8 cellular contexts compared by ENCODE assay signal in the genomic region with DNA sequence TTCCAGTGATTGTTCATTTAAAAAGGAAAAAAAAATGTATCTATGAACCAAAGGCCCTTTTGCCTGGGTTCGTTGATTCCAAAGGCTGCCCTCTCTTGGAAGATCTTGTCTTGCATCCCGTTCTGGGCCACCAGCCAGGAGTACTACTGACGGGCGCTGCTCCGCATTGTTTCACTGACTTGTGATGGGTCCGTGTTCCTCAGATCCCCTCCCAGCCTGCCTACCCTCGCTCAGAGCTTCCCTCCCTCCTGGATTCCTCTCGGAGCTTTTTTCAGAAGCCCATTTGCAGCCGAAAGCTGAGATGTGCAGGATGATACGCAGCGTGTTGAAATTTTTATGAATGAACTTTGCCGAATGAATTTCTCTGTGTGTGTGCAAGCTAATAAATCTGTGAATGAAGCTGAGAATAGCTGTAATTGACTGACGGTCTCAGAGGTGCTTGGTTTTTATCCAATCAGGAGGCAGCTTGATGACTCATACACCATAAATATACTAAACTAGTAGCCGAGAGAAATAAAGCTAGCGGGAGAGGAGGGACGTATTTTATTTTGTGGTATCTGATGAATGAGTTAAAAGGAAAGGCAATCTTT. TPM values are rescaled to one million over a fixed set of nuclear protein-coding genes. Genes with fewer than 3 reads are reported as not detected.
A peak's percentile ranks its signal among the peaks of the same experiment; 100 is the strongest.
DNase-seq lines count a peak whose midpoint lies in the region; ATAC-seq, FAIRE-seq and TF ChIP-seq lines count a peak whose summit lies in the region.

A gene with protein sequence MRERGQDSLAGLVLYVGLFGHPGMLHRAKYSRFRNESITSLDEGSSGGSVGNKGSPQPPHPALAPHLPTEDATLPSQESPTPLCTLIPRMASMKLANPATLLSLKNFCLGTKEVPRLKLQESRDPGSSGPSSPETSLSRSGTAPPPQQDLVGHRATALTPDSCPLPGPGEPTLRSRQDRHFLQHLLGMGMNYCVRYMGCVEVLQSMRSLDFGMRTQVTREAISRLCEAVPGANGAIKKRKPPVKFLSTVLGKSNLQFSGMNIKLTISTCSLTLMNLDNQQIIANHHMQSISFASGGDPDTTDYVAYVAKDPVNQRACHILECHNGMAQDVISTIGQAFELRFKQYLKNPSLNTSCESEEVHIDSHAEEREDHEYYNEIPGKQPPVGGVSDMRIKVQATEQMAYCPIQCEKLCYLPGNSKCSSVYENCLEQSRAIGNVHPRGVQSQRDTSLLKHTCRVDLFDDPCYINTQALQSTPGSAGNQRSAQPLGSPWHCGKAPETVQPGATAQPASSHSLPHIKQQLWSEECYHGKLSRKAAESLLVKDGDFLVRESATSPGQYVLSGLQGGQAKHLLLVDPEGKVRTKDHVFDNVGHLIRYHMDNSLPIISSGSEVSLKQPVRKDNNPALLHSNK (minus strand): TSS at position 396 of the 590 bp plus-strand sequence. CDS start 904 bp downstream, outside the sequence.

- H3K27ac ChIP-seq in ascending aorta: peak within 1 kb of the TSS; percentile 57 to 71
- H3K27ac ChIP-seq in heart left ventricle: peak within 1 kb of the TSS in 6 of 12 donors; percentile 1 to 67 (median 40)

- H3K4me3 ChIP-seq in ascending aorta (peak within 1 kb of the TSS; percentile 73), heart left ventricle (peak within 1 kb of the TSS; percentile 18 to 71 (median 58))

- H3K9me3 ChIP-seq in ascending aorta: no peaks in the 10 kb centered on the region
- no peaks in the 10 kb centered on the region for H3K9me3 ChIP-seq in heart left ventricle

- H3K4me1 ChIP-seq in ascending aorta (peaks cover 4 to 20% of the 10 kb centered on the region in 2 donors), heart left ventricle (peaks cover 0 to 25% (median 9%) of the 10 kb centered on the region in 12 donors)

- DNase-seq in DMS 273 (lab: John Stamatoyannopoulos, UW; ENCODE audit: unreplicated experiment) (peak; percentile 77), H54 (ENCODE audit: insufficient read length, low spot score) (peak; percentile 25), NCI-H446 treated with DMSO at 0.1 percent for 48 hours (lab: John Stamatoyannopoulos, UW) (peak; percentile 79), ascending aorta (ENCODE audit: low spot score in 2 of 2) (peak in 1 of 2 donors; percentile 77), heart left ventricle (peak; percentile 56 to 72 (median 69)), nucleus accumbens (lab: John Stamatoyannopoulos, UW) (peak in 52 of 56 donors; percentile 13 to 86 (median 64))
- no peak for DNase-seq in activated effector memory CD4-positive, alpha-beta T cell treated with anti-CD3 and anti-CD28 coated beads, Interleukin-2, amount 50 U/mL, for 16 hours

- intact Hi-C loops in ascending aorta (cut with DNase I) (loop anchor here (5.0 kb wide), 2 partner anchors 84 to 86 kb away; partner anchors contain the start of genes EID1 and SECISBP2L), heart left ventricle (cut with DNase I) (loop anchor here in 8 of 10 donors (2.0 to 10.0 kb wide), 4 partner anchors 85 to 101 kb away; partner anchors contain the start of gene EID1 (in 7 of the 8))

- ATAC-seq in heart left ventricle (peak; percentile 73 to 89 (median 78)), HG02973 (IDR thresholded peaks at IDR 0.05; ENCODE audit: unreplicated experiment) (no peak)

- WGBS in heart left ventricle, 4 donors: 0 to 1% (median 0%) methylated on average over 16 of the region's 16 CpGs

- H3K36me3 ChIP-seq in ascending aorta (no peaks in the 10 kb centered on the region), heart left ventricle (no peaks in the 10 kb centered on the region)

- FAIRE-seq in H54 (lab: Jason Lieb, UNC): no peak

- TF ChIP-seq CTCF in ascending aorta (IDR thresholded peaks at IDR 0.05): peak in 1 of 3 experiments; percentile 10
- TF ChIP-seq CTCF in heart left ventricle (IDR thresholded peaks at IDR 0.05): peak in 8 of 12 donors; percentile 11 to 49 (median 27)

- TF ChIP-seq POLR2A in H54 (IDR thresholded peaks at IDR 0.05; ENCODE audit: low read depth, low read length) (no peak; the same call in 1 of the 2 replicates), heart left ventricle (IDR thresholded peaks at IDR 0.05) (no peak)

- no peaks in the 10 kb centered on the region for H3K27me3 ChIP-seq in ascending aorta
- H3K27me3 ChIP-seq in heart left ventricle: peaks cover 0 to 12% (median 0%) of the 10 kb centered on the region in 9 donors

RNA-seq across cellular contexts. Expression of the gene that starts here (rescaled TPM):
- total RNA-seq in ascending aorta (7.2 TPM), heart left ventricle (1 to 10 TPM; 1.8 to 4.1 (median 2.6) TPM)
- 1 to 10 TPM; 1.3 to 1.5 TPM for polyA plus RNA-seq in heart left ventricle
